Comparison of ENCODE assay signal across 1 cellular context in genomic region chr13:110907301-110907700, GRCh38.
TF ChIP-seq lines count a peak whose summit lies in the region.

No MANE protein-coding gene starts in this region.

TF ChIP-seq in GM23338, 12 proteins besides CTCF, POLR2A, EP300 and RAD21 (continued from another document):
- TF ChIP-seq ZNF462 (CRISPR knock-in tag; IDR thresholded peaks at IDR 0.05): no peak
- no peak for TF ChIP-seq ETS1 (IDR thresholded peaks at IDR 0.05)
- TF ChIP-seq STAT1 (IDR thresholded peaks at IDR 0.05; ENCODE audit: unreplicated experiment): no peak
- TF ChIP-seq ZNF331 (CRISPR knock-in tag; IDR thresholded peaks at IDR 0.05; ENCODE audit: low read depth): no peak
TF ChIP-seq in GM23338: peak in this region for 0.
